Comparison of ENCODE assay signal across 14 cellular contexts in genomic region chr2:68548396-68548795, GRCh38.
"Had no signal": no experiment of that assay in that cellular context is flagged by ENCODE, and none has a peak within 500 bp of the region (broad histone marks: within the 10 kb centered on the region; RNA-seq: fewer than 3 reads in every experiment).

No MANE protein-coding gene starts in this region.

- H3K9ac ChIP-seq: neural progenitor cell had no signal

- H3K4me2 ChIP-seq: neural progenitor cell had no signal

- ATAC-seq: gastroesophageal sphincter; stimulated activated effector memory CD8-positive, alpha-beta T cell treated with anti-CD3 and anti-CD28 coated beads, Interleukin-12 subunit alpha, Interleukin-12 subunit beta, amount 100 ng/mL, for 72 hours had no signal

- H3K36me3 ChIP-seq: gastroesophageal sphincter, neural progenitor cell, ovary, thyroid gland had no signal

- H2AFZ ChIP-seq: neural progenitor cell had no signal

- H3K27ac ChIP-seq: gastroesophageal sphincter, neural progenitor cell, ovary, skin epidermis, thyroid gland, VCaP had no signal

- H3K9me3 ChIP-seq: gastroesophageal sphincter, ovary, thyroid gland had no signal

- H3K27me3 ChIP-seq: gastroesophageal sphincter, neural progenitor cell, ovary, thyroid gland had no signal

- H3K4me1 ChIP-seq: gastroesophageal sphincter, neural progenitor cell, thyroid gland had no signal

- H3K4me3 ChIP-seq: gastroesophageal sphincter, neural progenitor cell, ovary, skin epidermis, thyroid gland had no signal

- DNase-seq: activated CD4-positive, alpha-beta memory T cell treated with anti-CD3 and anti-CD28 coated beads for 36 hours; activated gamma-delta T cell; activated T-cell treated with anti-CD3 and anti-CD28 coated beads, Interleukin-2, amount 50 U/mL, for 48 hours; aorta; effector memory CD4-positive, alpha-beta T cell; midbrain; ovary; T-helper 1 cell; thyroid gland had no signal
